Comparison of ENCODE assay signal across 1 cellular context in the genomic region with DNA sequence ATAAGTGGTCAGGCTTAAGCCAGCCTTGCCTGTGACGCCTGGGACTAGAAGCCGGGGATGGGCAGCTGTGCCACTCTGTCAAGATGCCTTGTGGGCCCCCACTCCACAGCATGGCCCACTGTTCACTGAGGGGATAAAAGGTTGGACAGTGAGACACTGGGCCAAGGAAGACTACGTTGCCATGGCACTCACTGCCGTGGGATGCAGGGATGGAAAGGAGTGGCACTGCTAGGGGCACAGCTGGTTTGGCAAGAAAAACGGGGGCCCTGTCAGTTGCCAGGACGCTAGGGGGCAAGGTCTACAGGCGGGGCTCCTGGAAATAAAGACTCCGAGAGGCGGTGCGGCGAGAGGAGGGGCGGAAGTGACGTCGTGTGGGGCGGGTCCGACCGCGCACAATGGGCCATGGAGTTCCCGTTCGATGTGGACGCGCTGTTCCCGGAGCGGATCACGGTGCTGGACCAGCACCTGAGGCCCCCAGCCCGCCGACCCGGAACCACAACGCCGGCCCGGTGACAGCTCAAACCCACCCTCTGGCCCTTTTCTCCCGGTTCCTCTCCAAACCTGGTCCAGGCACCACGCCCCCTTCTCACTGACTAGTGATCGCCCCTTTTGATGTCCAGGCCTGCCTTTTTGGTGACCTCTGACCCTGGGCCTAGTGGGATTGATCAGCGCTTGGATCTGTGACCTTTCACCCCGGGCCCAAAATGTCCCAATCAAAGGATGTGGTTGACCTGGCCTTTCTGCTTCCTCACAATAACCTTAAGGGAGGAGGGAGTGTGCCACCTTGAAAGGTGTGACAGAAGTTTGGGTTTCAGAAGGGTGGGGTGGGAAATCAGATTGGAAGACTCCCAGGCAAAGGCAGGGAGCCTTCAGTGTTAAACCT.
TF ChIP-seq lines count a peak whose summit lies in the region.

A gene (plus strand): TSS at position 391 of the 883 bp plus-strand sequence.

TF ChIP-seq in K562, 482 proteins besides CTCF, POLR2A, EP300 and RAD21 (continued from another document and continues in another):
- TF ChIP-seq, protein P1, sequence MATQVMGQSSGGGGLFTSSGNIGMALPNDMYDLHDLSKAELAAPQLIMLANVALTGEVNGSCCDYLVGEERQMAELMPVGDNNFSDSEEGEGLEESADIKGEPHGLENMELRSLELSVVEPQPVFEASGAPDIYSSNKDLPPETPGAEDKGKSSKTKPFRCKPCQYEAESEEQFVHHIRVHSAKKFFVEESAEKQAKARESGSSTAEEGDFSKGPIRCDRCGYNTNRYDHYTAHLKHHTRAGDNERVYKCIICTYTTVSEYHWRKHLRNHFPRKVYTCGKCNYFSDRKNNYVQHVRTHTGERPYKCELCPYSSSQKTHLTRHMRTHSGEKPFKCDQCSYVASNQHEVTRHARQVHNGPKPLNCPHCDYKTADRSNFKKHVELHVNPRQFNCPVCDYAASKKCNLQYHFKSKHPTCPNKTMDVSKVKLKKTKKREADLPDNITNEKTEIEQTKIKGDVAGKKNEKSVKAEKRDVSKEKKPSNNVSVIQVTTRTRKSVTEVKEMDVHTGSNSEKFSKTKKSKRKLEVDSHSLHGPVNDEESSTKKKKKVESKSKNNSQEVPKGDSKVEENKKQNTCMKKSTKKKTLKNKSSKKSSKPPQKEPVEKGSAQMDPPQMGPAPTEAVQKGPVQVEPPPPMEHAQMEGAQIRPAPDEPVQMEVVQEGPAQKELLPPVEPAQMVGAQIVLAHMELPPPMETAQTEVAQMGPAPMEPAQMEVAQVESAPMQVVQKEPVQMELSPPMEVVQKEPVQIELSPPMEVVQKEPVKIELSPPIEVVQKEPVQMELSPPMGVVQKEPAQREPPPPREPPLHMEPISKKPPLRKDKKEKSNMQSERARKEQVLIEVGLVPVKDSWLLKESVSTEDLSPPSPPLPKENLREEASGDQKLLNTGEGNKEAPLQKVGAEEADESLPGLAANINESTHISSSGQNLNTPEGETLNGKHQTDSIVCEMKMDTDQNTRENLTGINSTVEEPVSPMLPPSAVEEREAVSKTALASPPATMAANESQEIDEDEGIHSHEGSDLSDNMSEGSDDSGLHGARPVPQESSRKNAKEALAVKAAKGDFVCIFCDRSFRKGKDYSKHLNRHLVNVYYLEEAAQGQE (CRISPR knock-in tag; IDR thresholded peaks at IDR 0.05; ENCODE audit: low read depth) = peak; percentile 51; the same call in 1 of the 2 replicates
- TF ChIP-seq SNRNP70 (optimal IDR thresholded peaks at IDR 0.05; ENCODE audit: low read depth, low read length) (no peak), OTX1 (CRISPR knock-in tag; IDR thresholded peaks at IDR 0.05) (no peak), BCOR (IDR thresholded peaks at IDR 0.05) (no peak), BRD4 (IDR thresholded peaks at IDR 0.05) (no peak), XRCC3 (IDR thresholded peaks at IDR 0.05) (no peak), FOXA3 (CRISPR knock-in tag; conservative IDR thresholded peaks at IDR 0.05 in 1 of 2, IDR thresholded peaks at IDR 0.05 in 1 of 2) (no peak), DNMT1 (IDR thresholded peaks at IDR 0.05) (no peak), ZNF830 (CRISPR knock-in tag; IDR thresholded peaks at IDR 0.05) (0 out of 2 replicates have a peak, but pooled peaks have one; percentile 32), ZNF3 (CRISPR knock-in tag; IDR thresholded peaks at IDR 0.05) (no peak), MTA2 (IDR thresholded peaks at IDR 0.05; ENCODE audit: low read depth) (no peak), CBX1 (IDR thresholded peaks at IDR 0.05; ENCODE audit: low read depth) (no peak), ETV1 (tag; conservative IDR thresholded peaks at IDR 0.05; ENCODE audit: low read depth) (0 out of 2 replicates have a peak, but pooled peaks have one; percentile 29), RFX1 (IDR thresholded peaks at IDR 0.05) (no peak; the same call in 1 of the 2 replicates), SRSF1 (IDR thresholded peaks at IDR 0.05; ENCODE audit: low read depth, low read length) (0 out of 2 replicates have a peak, but pooled peaks have one; percentile 31), ZNF583 (CRISPR knock-in tag; IDR thresholded peaks at IDR 0.05) (no peak), HMGN3 (IDR thresholded peaks at IDR 0.05; ENCODE audit: borderline replicate concordance, extremely low read depth, insufficient read length, low read depth, low read length) (peak; percentile 92), ZNF785 (CRISPR knock-in tag; IDR thresholded peaks at IDR 0.05) (no peak), KLF6 (CRISPR knock-in tag; IDR thresholded peaks at IDR 0.05; ENCODE audit: borderline replicate concordance) (no peak), NFRKB (IDR thresholded peaks at IDR 0.05; ENCODE audit: low read depth) (no peak), SMARCB1 (IDR thresholded peaks at IDR 0.05; ENCODE audit: insufficient read length, low read depth) (no peak), DIDO1 (tag; IDR thresholded peaks at IDR 0.05; ENCODE audit: low read depth) (no peak), MEIS2 (IDR thresholded peaks at IDR 0.05; ENCODE audit: partially characterized antibody) (no peak), FOXK2 (conservative IDR thresholded peaks at IDR 0.05 in 1 of 2, IDR thresholded peaks at IDR 0.05 in 1 of 2; ENCODE audit: low read depth in 2 of 2) (no peak), SMC3 (conservative IDR thresholded peaks at IDR 0.05; ENCODE audit: insufficient read depth, low read depth, low read length) (no peak), MYBL2 (IDR thresholded peaks at IDR 0.05; ENCODE audit: low read depth) (no peak), MYBL2 (CRISPR knock-in tag; IDR thresholded peaks at IDR 0.05; ENCODE audit: borderline replicate concordance) (no peak), RBM39 (optimal IDR thresholded peaks at IDR 0.05; ENCODE audit: low read depth, low read length) (peak; percentile 30), FOXA1 (IDR thresholded peaks at IDR 0.05; ENCODE audit: borderline replicate concordance) (no peak), ZNF436 (CRISPR knock-in tag; IDR thresholded peaks at IDR 0.05) (no peak), NCOA1 (IDR thresholded peaks at IDR 0.05; ENCODE audit: low read depth) (no peak), MAFF (IDR thresholded peaks at IDR 0.05; ENCODE audit: low read length) (no peak), CEBPG (CRISPR knock-in tag; IDR thresholded peaks at IDR 0.05) (no peak), CEBPG (tag; conservative IDR thresholded peaks at IDR 0.05 in 1 of 2, IDR thresholded peaks at IDR 0.05 in 1 of 2) (no peak), POLR2B (IDR thresholded peaks at IDR 0.05; ENCODE audit: low read depth, partially characterized antibody) (peak; percentile 75)
- TF ChIP-seq, protein P2, sequence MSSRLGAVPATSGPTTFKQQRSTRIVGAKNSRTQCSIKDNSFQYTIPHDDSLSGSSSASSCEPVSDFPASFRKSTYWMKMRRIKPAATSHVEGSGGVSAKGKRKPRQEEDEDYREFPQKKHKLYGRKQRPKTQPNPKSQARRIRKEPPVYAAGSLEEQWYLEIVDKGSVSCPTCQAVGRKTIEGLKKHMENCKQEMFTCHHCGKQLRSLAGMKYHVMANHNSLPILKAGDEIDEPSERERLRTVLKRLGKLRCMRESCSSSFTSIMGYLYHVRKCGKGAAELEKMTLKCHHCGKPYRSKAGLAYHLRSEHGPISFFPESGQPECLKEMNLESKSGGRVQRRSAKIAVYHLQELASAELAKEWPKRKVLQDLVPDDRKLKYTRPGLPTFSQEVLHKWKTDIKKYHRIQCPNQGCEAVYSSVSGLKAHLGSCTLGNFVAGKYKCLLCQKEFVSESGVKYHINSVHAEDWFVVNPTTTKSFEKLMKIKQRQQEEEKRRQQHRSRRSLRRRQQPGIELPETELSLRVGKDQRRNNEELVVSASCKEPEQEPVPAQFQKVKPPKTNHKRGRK (tag; IDR thresholded peaks at IDR 0.05) = no peak
- TF ChIP-seq, protein P3, sequence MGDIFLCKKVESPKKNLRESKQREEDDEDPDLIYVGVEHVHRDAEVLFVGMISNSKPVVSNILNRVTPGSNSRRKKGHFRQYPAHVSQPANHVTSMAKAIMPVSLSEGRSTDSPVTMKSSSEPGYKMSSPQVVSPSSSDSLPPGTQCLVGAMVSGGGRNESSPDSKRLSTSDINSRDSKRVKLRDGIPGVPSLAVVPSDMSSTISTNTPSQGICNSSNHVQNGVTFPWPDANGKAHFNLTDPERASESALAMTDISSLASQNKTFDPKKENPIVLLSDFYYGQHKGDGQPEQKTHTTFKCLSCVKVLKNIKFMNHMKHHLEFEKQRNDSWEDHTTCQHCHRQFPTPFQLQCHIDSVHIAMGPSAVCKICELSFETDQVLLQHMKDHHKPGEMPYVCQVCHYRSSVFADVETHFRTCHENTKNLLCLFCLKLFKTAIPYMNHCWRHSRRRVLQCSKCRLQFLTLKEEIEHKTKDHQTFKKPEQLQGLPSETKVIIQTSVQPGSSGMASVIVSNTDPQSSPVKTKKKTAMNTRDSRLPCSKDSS (IDR thresholded peaks at IDR 0.05; ENCODE audit: low read depth, partially characterized antibody) = no peak
- TF ChIP-seq, protein P4, sequence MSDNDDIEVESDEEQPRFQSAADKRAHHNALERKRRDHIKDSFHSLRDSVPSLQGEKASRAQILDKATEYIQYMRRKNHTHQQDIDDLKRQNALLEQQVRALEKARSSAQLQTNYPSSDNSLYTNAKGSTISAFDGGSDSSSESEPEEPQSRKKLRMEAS (CRISPR knock-in tag; IDR thresholded peaks at IDR 0.05) = no peak
- TF ChIP-seq, protein P5, sequence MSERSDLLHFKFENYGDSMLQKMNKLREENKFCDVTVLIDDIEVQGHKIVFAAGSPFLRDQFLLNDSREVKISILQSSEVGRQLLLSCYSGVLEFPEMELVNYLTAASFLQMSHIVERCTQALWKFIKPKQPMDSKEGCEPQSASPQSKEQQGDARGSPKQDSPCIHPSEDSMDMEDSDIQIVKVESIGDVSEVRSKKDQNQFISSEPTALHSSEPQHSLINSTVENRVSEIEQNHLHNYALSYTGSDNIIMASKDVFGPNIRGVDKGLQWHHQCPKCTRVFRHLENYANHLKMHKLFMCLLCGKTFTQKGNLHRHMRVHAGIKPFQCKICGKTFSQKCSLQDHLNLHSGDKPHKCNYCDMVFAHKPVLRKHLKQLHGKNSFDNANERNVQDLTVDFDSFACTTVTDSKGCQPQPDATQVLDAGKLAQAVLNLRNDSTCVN (CRISPR knock-in tag; IDR thresholded peaks at IDR 0.05) = no peak
- TF ChIP-seq, protein P6, sequence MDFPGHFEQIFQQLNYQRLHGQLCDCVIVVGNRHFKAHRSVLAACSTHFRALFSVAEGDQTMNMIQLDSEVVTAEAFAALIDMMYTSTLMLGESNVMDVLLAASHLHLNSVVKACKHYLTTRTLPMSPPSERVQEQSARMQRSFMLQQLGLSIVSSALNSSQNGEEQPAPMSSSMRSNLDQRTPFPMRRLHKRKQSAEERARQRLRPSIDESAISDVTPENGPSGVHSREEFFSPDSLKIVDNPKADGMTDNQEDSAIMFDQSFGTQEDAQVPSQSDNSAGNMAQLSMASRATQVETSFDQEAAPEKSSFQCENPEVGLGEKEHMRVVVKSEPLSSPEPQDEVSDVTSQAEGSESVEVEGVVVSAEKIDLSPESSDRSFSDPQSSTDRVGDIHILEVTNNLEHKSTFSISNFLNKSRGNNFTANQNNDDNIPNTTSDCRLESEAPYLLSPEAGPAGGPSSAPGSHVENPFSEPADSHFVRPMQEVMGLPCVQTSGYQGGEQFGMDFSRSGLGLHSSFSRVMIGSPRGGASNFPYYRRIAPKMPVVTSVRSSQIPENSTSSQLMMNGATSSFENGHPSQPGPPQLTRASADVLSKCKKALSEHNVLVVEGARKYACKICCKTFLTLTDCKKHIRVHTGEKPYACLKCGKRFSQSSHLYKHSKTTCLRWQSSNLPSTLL (IDR thresholded peaks at IDR 0.05) = no peak
- TF ChIP-seq, protein P7, sequence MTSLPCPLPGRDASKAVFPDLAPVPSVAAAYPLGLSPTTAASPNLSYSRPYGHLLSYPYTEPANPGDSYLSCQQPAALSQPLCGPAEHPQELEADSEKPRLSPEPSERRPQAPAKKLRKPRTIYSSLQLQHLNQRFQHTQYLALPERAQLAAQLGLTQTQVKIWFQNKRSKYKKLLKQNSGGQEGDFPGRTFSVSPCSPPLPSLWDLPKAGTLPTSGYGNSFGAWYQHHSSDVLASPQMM (CRISPR knock-in tag; IDR thresholded peaks at IDR 0.05) = no peak
- TF ChIP-seq, protein P8, sequence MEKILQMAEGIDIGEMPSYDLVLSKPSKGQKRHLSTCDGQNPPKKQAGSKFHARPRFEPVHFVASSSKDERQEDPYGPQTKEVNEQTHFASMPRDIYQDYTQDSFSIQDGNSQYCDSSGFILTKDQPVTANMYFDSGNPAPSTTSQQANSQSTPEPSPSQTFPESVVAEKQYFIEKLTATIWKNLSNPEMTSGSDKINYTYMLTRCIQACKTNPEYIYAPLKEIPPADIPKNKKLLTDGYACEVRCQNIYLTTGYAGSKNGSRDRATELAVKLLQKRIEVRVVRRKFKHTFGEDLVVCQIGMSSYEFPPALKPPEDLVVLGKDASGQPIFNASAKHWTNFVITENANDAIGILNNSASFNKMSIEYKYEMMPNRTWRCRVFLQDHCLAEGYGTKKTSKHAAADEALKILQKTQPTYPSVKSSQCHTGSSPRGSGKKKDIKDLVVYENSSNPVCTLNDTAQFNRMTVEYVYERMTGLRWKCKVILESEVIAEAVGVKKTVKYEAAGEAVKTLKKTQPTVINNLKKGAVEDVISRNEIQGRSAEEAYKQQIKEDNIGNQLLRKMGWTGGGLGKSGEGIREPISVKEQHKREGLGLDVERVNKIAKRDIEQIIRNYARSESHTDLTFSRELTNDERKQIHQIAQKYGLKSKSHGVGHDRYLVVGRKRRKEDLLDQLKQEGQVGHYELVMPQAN (IDR thresholded peaks at IDR 0.05; ENCODE audit: borderline replicate concordance) = peak; percentile 62; the same call in 1 of the 2 replicates
- TF ChIP-seq, protein P9, sequence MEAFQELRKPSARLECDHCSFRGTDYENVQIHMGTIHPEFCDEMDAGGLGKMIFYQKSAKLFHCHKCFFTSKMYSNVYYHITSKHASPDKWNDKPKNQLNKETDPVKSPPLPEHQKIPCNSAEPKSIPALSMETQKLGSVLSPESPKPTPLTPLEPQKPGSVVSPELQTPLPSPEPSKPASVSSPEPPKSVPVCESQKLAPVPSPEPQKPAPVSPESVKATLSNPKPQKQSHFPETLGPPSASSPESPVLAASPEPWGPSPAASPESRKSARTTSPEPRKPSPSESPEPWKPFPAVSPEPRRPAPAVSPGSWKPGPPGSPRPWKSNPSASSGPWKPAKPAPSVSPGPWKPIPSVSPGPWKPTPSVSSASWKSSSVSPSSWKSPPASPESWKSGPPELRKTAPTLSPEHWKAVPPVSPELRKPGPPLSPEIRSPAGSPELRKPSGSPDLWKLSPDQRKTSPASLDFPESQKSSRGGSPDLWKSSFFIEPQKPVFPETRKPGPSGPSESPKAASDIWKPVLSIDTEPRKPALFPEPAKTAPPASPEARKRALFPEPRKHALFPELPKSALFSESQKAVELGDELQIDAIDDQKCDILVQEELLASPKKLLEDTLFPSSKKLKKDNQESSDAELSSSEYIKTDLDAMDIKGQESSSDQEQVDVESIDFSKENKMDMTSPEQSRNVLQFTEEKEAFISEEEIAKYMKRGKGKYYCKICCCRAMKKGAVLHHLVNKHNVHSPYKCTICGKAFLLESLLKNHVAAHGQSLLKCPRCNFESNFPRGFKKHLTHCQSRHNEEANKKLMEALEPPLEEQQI (IDR thresholded peaks at IDR 0.05) = no peak
- TF ChIP-seq, protein P10, sequence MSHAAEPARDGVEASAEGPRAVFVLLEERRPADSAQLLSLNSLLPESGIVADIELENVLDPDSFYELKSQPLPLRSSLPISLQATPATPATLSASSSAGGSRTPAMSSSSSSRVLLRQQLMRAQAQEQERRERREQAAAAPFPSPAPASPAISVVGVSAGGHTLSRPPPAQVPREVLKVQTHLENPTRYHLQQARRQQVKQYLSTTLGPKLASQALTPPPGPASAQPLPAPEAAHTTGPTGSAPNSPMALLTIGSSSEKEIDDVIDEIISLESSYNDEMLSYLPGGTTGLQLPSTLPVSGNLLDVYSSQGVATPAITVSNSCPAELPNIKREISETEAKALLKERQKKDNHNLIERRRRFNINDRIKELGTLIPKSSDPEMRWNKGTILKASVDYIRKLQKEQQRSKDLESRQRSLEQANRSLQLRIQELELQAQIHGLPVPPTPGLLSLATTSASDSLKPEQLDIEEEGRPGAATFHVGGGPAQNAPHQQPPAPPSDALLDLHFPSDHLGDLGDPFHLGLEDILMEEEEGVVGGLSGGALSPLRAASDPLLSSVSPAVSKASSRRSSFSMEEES (CRISPR knock-in tag; IDR thresholded peaks at IDR 0.05) = no peak
